In genomic region chr17:39236383-39236927, GRCh38 we compare ENCODE assay signal across 19 cellular contexts. TPM values are rescaled to one million over a fixed set of nuclear protein-coding genes. Genes with fewer than 3 reads are reported as not detected.
DNase-seq lines count a peak whose midpoint lies in the region; ATAC-seq and TF ChIP-seq lines count a peak whose summit lies in the region.
"Had no signal": no experiment of that assay in that cellular context is flagged by ENCODE, and none has a peak within 500 bp of the region (broad histone marks: within the 10 kb centered on the region; RNA-seq: fewer than 3 reads in every experiment).

No MANE protein-coding gene starts in this region.

- no peak for DNase-seq in CD4-positive, alpha-beta T cell
- peak; percentile 37 for DNase-seq in D341Med (ENCODE audit: low spot score)
- DNase-seq in NCI-H2107 treated with DMSO at 0.1 percent for 48 hours (lab: John Stamatoyannopoulos, UW; ENCODE audit: unreplicated experiment), result peak; percentile 76
- no peak for DNase-seq in glutamatergic neuron
- no peak for DNase-seq in WERI-Rb-1
- no peak for DNase-seq in activated naive CD4-positive, alpha-beta T cell treated with anti-CD3 and anti-CD28 coated beads for 36 hours
- DNase-seq in SJCRH30, result no peak
- DNase-seq: hypothalamus, kidney, NCI-H1048 had no signal

- CTCF ChIA-PET in CD4-positive, alpha-beta T cell (lab: Charles Lee), result interaction anchor here (0.7 to 6.7 kb wide), 8 partner anchors 8 to 253 kb away, joined by 3 to 62 read pairs (median 8); partner anchors contain the start of gene RPL19
- CTCF ChIA-PET in activated naive CD4-positive, alpha-beta T cell treated with anti-CD3 and anti-CD28 coated beads for 36 hours (lab: Charles Lee), result interaction anchor here (0.5 to 23.8 kb wide), 23 partner anchors 9 to 1014 kb away, joined by 3 to 502 read pairs (median 5); partner anchors contain the start of genes FBXO47, RPL19 and STAC2

- H3K27ac ChIP-seq in CD4-positive, alpha-beta T cell (ENCODE audit: low read depth, low read length), result no peak overlapping the region
- no peak overlapping the region; the same call in 1 of the 2 replicates for H3K27ac ChIP-seq in WERI-Rb-1
- no peak overlapping the region for H3K27ac ChIP-seq in SJCRH30
- H3K27ac ChIP-seq: foreskin keratinocyte, pancreas, transverse colon had no signal

- POLR2A ChIA-PET in CD4-positive, alpha-beta T cell (lab: Charles Lee), result interaction anchor here (1.0 to 3.6 kb wide), 2 partner anchors 8 to 37 kb away, joined by 3 to 47 read pairs; partner anchors contain the start of gene RPL19

- H3K9me3 ChIP-seq in CD4-positive, alpha-beta T cell (ENCODE audit: control insufficient read depth, low read length), result no peaks in the 10 kb centered on the region
- H3K9me3 ChIP-seq in WERI-Rb-1 (ENCODE audit: severe bottlenecking), result no peaks in the 10 kb centered on the region
- no peaks in the 10 kb centered on the region for H3K9me3 ChIP-seq in SJCRH30 (replicated peaks)
- H3K9me3 ChIP-seq: pancreas, transverse colon had no signal

- H3K27me3 Mint-ChIP-seq in CD4-positive, alpha-beta T cell, result peaks cover 10% of the 10 kb centered on the region
- H3K27me3 Mint-ChIP-seq in glutamatergic neuron (ENCODE audit: unreplicated experiment), result peaks cover 6% of the 10 kb centered on the region
- H3K27me3 Mint-ChIP-seq in activated naive CD4-positive, alpha-beta T cell treated with anti-CD3 and anti-CD28 coated beads for 36 hours (ENCODE audit: low read depth), result peaks cover 2% of the 10 kb centered on the region

- no peaks in the 10 kb centered on the region for H3K36me3 Mint-ChIP-seq in CD4-positive, alpha-beta T cell (ENCODE audit: low read depth)
- no peaks in the 10 kb centered on the region for H3K36me3 Mint-ChIP-seq in glutamatergic neuron (ENCODE audit: unreplicated experiment)
- H3K36me3 Mint-ChIP-seq in activated naive CD4-positive, alpha-beta T cell treated with anti-CD3 and anti-CD28 coated beads for 36 hours (ENCODE audit: low read depth), result no peaks in the 10 kb centered on the region
- H3K36me3 Mint-ChIP-seq: stimulated activated naive B cell treated with anti-CD40 and anti-IgM and Interleukin-4, amounts not matched to agents 10 μg/mL and 1 μg/mL and 100 μg/mL, for 72 hours had no signal

- no peak for TF ChIP-seq CTCF in CD4-positive, alpha-beta T cell (IDR thresholded peaks at IDR 0.05)
- no peak for TF ChIP-seq CTCF in glutamatergic neuron (IDR thresholded peaks at IDR 0.05; ENCODE audit: partially characterized antibody, unreplicated experiment)
- no peak for TF ChIP-seq CTCF in WERI-Rb-1 (IDR thresholded peaks at IDR 0.05; ENCODE audit: low read depth, low read length)

- H3K4me3 Mint-ChIP-seq in CD4-positive, alpha-beta T cell, result no peak overlapping the region
- no peak overlapping the region for H3K4me3 Mint-ChIP-seq in glutamatergic neuron (ENCODE audit: unreplicated experiment)
- no peak overlapping the region for H3K4me3 Mint-ChIP-seq in activated naive CD4-positive, alpha-beta T cell treated with anti-CD3 and anti-CD28 coated beads for 36 hours
- H3K4me3 Mint-ChIP-seq: activated CD4-positive, alpha-beta T cell treated with anti-CD3 and anti-CD28 coated beads, Interleukin-2, amount 10 ng/mL, durations not matched to agents 24 days and 14 days; stimulated activated naive B cell treated with anti-CD40 and anti-IgM and Interleukin-4, amounts not matched to agents 10 μg/mL and 1 μg/mL and 100 μg/mL, for 72 hours had no signal

- no peak for ATAC-seq in CD4-positive, alpha-beta T cell (ENCODE audit: poor library complexity)
- ATAC-seq: sciatic nerve had no signal

- peak overlapping the region; percentile 31 for H3K27ac Mint-ChIP-seq in CD4-positive, alpha-beta T cell
- H3K27ac Mint-ChIP-seq in glutamatergic neuron (ENCODE audit: unreplicated experiment), result peak overlapping the region; percentile 49
- no peak overlapping the region for H3K27ac Mint-ChIP-seq in activated naive CD4-positive, alpha-beta T cell treated with anti-CD3 and anti-CD28 coated beads for 36 hours
- H3K27ac Mint-ChIP-seq: activated CD4-positive, alpha-beta T cell treated with anti-CD3 and anti-CD28 coated beads, Interleukin-2, amount 10 ng/mL, durations not matched to agents 24 days and 14 days; stimulated activated naive B cell treated with anti-CD40 and anti-IgM and Interleukin-4, amounts not matched to agents 10 μg/mL and 1 μg/mL and 100 μg/mL, for 72 hours had no signal

- intact Hi-C loops in CD4-positive, alpha-beta T cell (cut with DNase I, micrococcal nuclease), result loop anchor here (10.0 kb wide), 2 partner anchors 162 to 252 kb away; no protein-coding TSS in a partner anchor
- intact Hi-C loops in activated naive CD4-positive, alpha-beta T cell treated with anti-CD3 and anti-CD28 coated beads for 36 hours (cut with micrococcal nuclease), result loop anchor here (5.0 kb wide), 1 partner anchor 69 kb away; the partner anchor contains the start of gene ARL5C

- no peaks in the 10 kb centered on the region for H3K9me3 Mint-ChIP-seq in CD4-positive, alpha-beta T cell
- peaks cover 3% of the 10 kb centered on the region for H3K9me3 Mint-ChIP-seq in glutamatergic neuron (ENCODE audit: unreplicated experiment)
- H3K9me3 Mint-ChIP-seq in activated naive CD4-positive, alpha-beta T cell treated with anti-CD3 and anti-CD28 coated beads for 36 hours, result no peaks in the 10 kb centered on the region
- H3K9me3 Mint-ChIP-seq: activated CD4-positive, alpha-beta T cell treated with anti-CD3 and anti-CD28 coated beads, Interleukin-2, amount 10 ng/mL, durations not matched to agents 24 days and 14 days; stimulated activated naive B cell treated with anti-CD40 and anti-IgM and Interleukin-4, amounts not matched to agents 10 μg/mL and 1 μg/mL and 100 μg/mL, for 72 hours had no signal

- H3K4me1 ChIP-seq in SJCRH30, result peaks cover 14% of the 10 kb centered on the region
- H3K4me1 ChIP-seq: foreskin keratinocyte, pancreas had no signal

- peaks cover 44% of the 10 kb centered on the region for H3K4me1 Mint-ChIP-seq in CD4-positive, alpha-beta T cell (ENCODE audit: low read depth)
- H3K4me1 Mint-ChIP-seq in glutamatergic neuron (ENCODE audit: low read depth, unreplicated experiment), result peaks cover 11% of the 10 kb centered on the region
- peaks cover 34% of the 10 kb centered on the region for H3K4me1 Mint-ChIP-seq in activated naive CD4-positive, alpha-beta T cell treated with anti-CD3 and anti-CD28 coated beads for 36 hours (ENCODE audit: low read depth)

- no peaks in the 10 kb centered on the region for H3K27me3 ChIP-seq in CD4-positive, alpha-beta T cell (ENCODE audit: control insufficient read depth, insufficient read depth, low read length)
- H3K27me3 ChIP-seq in WERI-Rb-1 (ENCODE audit: insufficient read depth, low read depth, severe bottlenecking) (no peaks in the 10 kb centered on the region), SJCRH30 (no peaks in the 10 kb centered on the region)

- H3K4me3 ChIP-seq in WERI-Rb-1 (ENCODE audit: low read depth, low read length) (no peak overlapping the region), SJCRH30 (no peak overlapping the region)
- H3K4me3 ChIP-seq: pancreas, transverse colon had no signal

- H3K36me3 ChIP-seq in WERI-Rb-1 (no peaks in the 10 kb centered on the region), SJCRH30 (no peaks in the 10 kb centered on the region)
- H3K36me3 ChIP-seq: pancreas, transverse colon had no signal

RNA-seq across cellular contexts. Expression of gene STAC2, which starts 10.7 kb away (rescaled TPM):
- total RNA-seq in CD4-positive, alpha-beta T cell, result not detected
- 1.8 TPM for total RNA-seq in glutamatergic neuron (ENCODE audit: unreplicated experiment)
- not detected for total RNA-seq in activated naive CD4-positive, alpha-beta T cell treated with anti-CD3 and anti-CD28 coated beads for 36 hours
- total RNA-seq in SJCRH30 (2014; rRNA removed; shearing (Covaris generic)), result not detected in 2 replicates
- total RNA-seq: activated CD4-positive, alpha-beta T cell treated with anti-CD3 and anti-CD28 coated beads, Interleukin-2, amount 10 ng/mL, durations not matched to agents 24 days and 14 days; epithelial cell of proximal tubule; foreskin keratinocyte; lung microvascular endothelial cell; NCI-H460; transverse colon had no signal

RNA-seq across cellular contexts. Expression of gene RPL19, which starts 36.4 kb away (rescaled TPM):
- total RNA-seq in CD4-positive, alpha-beta T cell, result 1,000 to 10,000 TPM; 3,527 to 3,670 TPM
- total RNA-seq in glutamatergic neuron (ENCODE audit: unreplicated experiment), result 877 TPM
- total RNA-seq in activated naive CD4-positive, alpha-beta T cell treated with anti-CD3 and anti-CD28 coated beads for 36 hours, result 1,000 to 10,000 TPM; 3,280 to 3,392 TPM
- total RNA-seq in SJCRH30 (2014; rRNA removed; shearing (Covaris generic)), result 2,386 and 2,441 TPM in 2 replicates

RNA-seq across cellular contexts. Expression of gene CACNB1, which starts 39.0 kb away (rescaled TPM):
- 10 to 100 TPM; 14.9 to 15.5 TPM for total RNA-seq in CD4-positive, alpha-beta T cell
- total RNA-seq in glutamatergic neuron (ENCODE audit: unreplicated experiment), result 77.1 TPM
- total RNA-seq in activated naive CD4-positive, alpha-beta T cell treated with anti-CD3 and anti-CD28 coated beads for 36 hours, result 1 to 10 TPM; 5.3 to 5.9 TPM
- 4.6 and 8.3 TPM in 2 replicates for total RNA-seq in SJCRH30 (2014; rRNA removed; shearing (Covaris generic))

Comparison
In these comparisons a context has a peak if more than half of its experiments do, and no peak if none do; other contexts are left out.
1. DNase-seq: peak in D341Med (single experiment) and NCI-H2107 treated with DMSO at 0.1 percent for 48 hours (single experiment); none in CD4-positive, alpha-beta T cell (0 of 10), glutamatergic neuron (single experiment), WERI-Rb-1 (single experiment), activated naive CD4-positive, alpha-beta T cell treated with anti-CD3 and anti-CD28 coated beads for 36 hours (single experiment) and SJCRH30 (0 of 2).